ENCODE assay signal across 8 cellular contexts in genomic region chr10:29482591-29483421, GRCh38.
DNase-seq lines count a peak whose midpoint lies in the region; TF ChIP-seq lines count a peak whose summit lies in the region.

No MANE protein-coding gene starts in this region.

- BruUV-seq in OCI-LY7 (replicated peaks; lab: Mats Ljungman, UMichigan) = no TSS peak

- H3K4me3 ChIP-seq in OCI-LY7 (ENCODE audit: low read depth, low read length, poor library complexity, severe bottlenecking) (peak overlapping the region; percentile 68), tibial artery (no peak overlapping the region)

- peak overlapping the region; percentile 73 for H3K4me2 ChIP-seq in OCI-LY7 (ENCODE audit: low read length)

- POLR2A ChIA-PET in OCI-LY7 (lab: Charles Lee) = interaction anchor here (0.6 to 2.1 kb wide), 6 partner anchors 8 to 96 kb away, joined by 3 to 9 read pairs (median 4); no protein-coding TSS in a partner anchor

- H3K36me3 Mint-ChIP-seq in activated naive CD4-positive, alpha-beta T cell treated with anti-CD3 and anti-CD28 coated beads, Interleukin-2, amount 50 U/mL, for 24 hours = peaks cover 15% of the 10 kb centered on the region
- H3K36me3 Mint-ChIP-seq in endothelial cell (ENCODE audit: low read depth, unreplicated experiment) = peaks cover 65% of the 10 kb centered on the region

- intact Hi-C loops in OCI-LY7 (cut with micrococcal nuclease; ENCODE audit: unreplicated experiment) = loop anchor here (5.0 kb wide), 1 partner anchor 1219 kb away; no protein-coding TSS in a partner anchor
- intact Hi-C loops in tibial artery (cut with DNase I; ENCODE audit: low total_unique reads) = no loop called here

- H3K4me3 Mint-ChIP-seq in activated naive CD4-positive, alpha-beta T cell treated with anti-CD3 and anti-CD28 coated beads, Interleukin-2, amount 50 U/mL, for 24 hours = no peak overlapping the region
- peak overlapping the region; percentile 67 for H3K4me3 Mint-ChIP-seq in endothelial cell (ENCODE audit: unreplicated experiment)

- H2AFZ ChIP-seq in OCI-LY7 (ENCODE audit: low read length) = peak overlapping the region; percentile 12; the same call in 1 of the 2 replicates

- H3K27me3 Mint-ChIP-seq in activated naive CD4-positive, alpha-beta T cell treated with anti-CD3 and anti-CD28 coated beads, Interleukin-2, amount 50 U/mL, for 24 hours = no peaks in the 10 kb centered on the region
- peaks cover 5% of the 10 kb centered on the region for H3K27me3 Mint-ChIP-seq in endothelial cell (ENCODE audit: unreplicated experiment)

- H3K9me3 Mint-ChIP-seq in activated naive CD4-positive, alpha-beta T cell treated with anti-CD3 and anti-CD28 coated beads, Interleukin-2, amount 50 U/mL, for 24 hours = no peaks in the 10 kb centered on the region
- H3K9me3 Mint-ChIP-seq in endothelial cell (ENCODE audit: unreplicated experiment) = no peaks in the 10 kb centered on the region

- H3K27ac Mint-ChIP-seq in activated naive CD4-positive, alpha-beta T cell treated with anti-CD3 and anti-CD28 coated beads, Interleukin-2, amount 50 U/mL, for 24 hours = peak overlapping the region; percentile 14
- peak overlapping the region; percentile 9 for H3K27ac Mint-ChIP-seq in endothelial cell (ENCODE audit: unreplicated experiment)

- H3K27ac ChIP-seq in OCI-LY7 (ENCODE audit: low read depth, low read length, poor library complexity, severe bottlenecking) (peak overlapping the region; percentile 94), tibial artery (peak overlapping the region in 1 of 2 donors; percentile 43)

- no peaks in the 10 kb centered on the region for H3K9me2 ChIP-seq in OCI-LY7 (ENCODE audit: insufficient read depth, low read length)

- H3K4me1 Mint-ChIP-seq in activated naive CD4-positive, alpha-beta T cell treated with anti-CD3 and anti-CD28 coated beads, Interleukin-2, amount 50 U/mL, for 24 hours = peaks cover 25% of the 10 kb centered on the region
- peaks cover 28% of the 10 kb centered on the region for H3K4me1 Mint-ChIP-seq in endothelial cell (ENCODE audit: unreplicated experiment)

- H3K9me3 ChIP-seq in OCI-LY7 (ENCODE audit: low read length) = no peaks in the 10 kb centered on the region
- H3K9me3 ChIP-seq in tibial artery = no peaks in the 10 kb centered on the region

- peak; percentile 64 for TF ChIP-seq CTCF in OCI-LY7 (conservative IDR thresholded peaks at IDR 0.05; ENCODE audit: low read length)
- TF ChIP-seq CTCF in endothelial cell (IDR thresholded peaks at IDR 0.05; ENCODE audit: unreplicated experiment) = no peak
- TF ChIP-seq CTCF in tibial artery (IDR thresholded peaks at IDR 0.05) = no peak

- H3K4me1 ChIP-seq in OCI-LY7 (ENCODE audit: insufficient read depth, low read length, poor library complexity, severe bottlenecking) (peaks cover 95% of the 10 kb centered on the region), tibial artery (peaks cover 0 to 25% (median 0%) of the 10 kb centered on the region in 4 donors)

- CTCF ChIA-PET in OCI-LY7 (lab: Charles Lee; ENCODE audit: unreplicated experiment) = interaction anchor here (2.2 kb wide), 1 partner anchor 11 kb away, joined by 6 read pairs; no protein-coding TSS in a partner anchor

- no peaks in the 10 kb centered on the region for H3K27me3 ChIP-seq in tibial artery

- no peaks in the 10 kb centered on the region for H4K20me1 ChIP-seq in OCI-LY7 (ENCODE audit: insufficient read depth, low read length)

- H3K79me2 ChIP-seq in OCI-LY7 (ENCODE audit: insufficient read depth, low read depth, low read length) = peaks cover 31% of the 10 kb centered on the region

- no peaks in the 10 kb centered on the region for H3K36me3 ChIP-seq in OCI-LY7 (ENCODE audit: insufficient read depth, low read length)
- H3K36me3 ChIP-seq in tibial artery = peaks cover 52 to 98% (median 91%) of the 10 kb centered on the region in 3 donors

- DNase-seq in activated naive CD4-positive, alpha-beta T cell treated with Interleukin-2 at 50 U/mL for 16 hours = no peak
- DNase-seq in OCI-LY7 (ENCODE audit: low spot score) (peak; percentile 75), endothelial cell (ENCODE audit: low spot score) (no peak), non-pigmented ciliary epithelial cell (ENCODE audit: low read depth) (peak; percentile 53), NCI-H1436 (lab: John Stamatoyannopoulos, UW) (no peak), tibial artery (no peak), SW 1271 (lab: John Stamatoyannopoulos, UW) (no peak)

Comparison
In these comparisons a context has a peak if more than half of its experiments do, and no peak if none do; other contexts are left out.
1. DNase-seq: peak in OCI-LY7 (single experiment) and non-pigmented ciliary epithelial cell (single experiment); none in activated naive CD4-positive, alpha-beta T cell treated with Interleukin-2 at 50 U/mL for 16 hours (single experiment), endothelial cell (single experiment), NCI-H1436 (single experiment), tibial artery (0 of 2) and SW 1271 (0 of 2).